Comparison of ENCODE assay signal across 14 cellular contexts in genomic region chr7:154080249-154080648, GRCh38. TPM values are rescaled to one million over a fixed set of nuclear protein-coding genes. Genes with fewer than 3 reads are reported as not detected.
"Had no signal": no experiment of that assay in that cellular context is flagged by ENCODE, and none has a peak within 500 bp of the region (broad histone marks: within the 10 kb centered on the region; RNA-seq: fewer than 3 reads in every experiment).

No MANE protein-coding gene starts in this region.

RNA-seq across cellular contexts. Expression of gene DPP6, which starts 28.1 kb away (rescaled TPM):
- total RNA-seq: activated naive CD4-positive, alpha-beta T cell treated with anti-CD3 and anti-CD28 coated beads for 36 hours; activated naive CD4-positive, alpha-beta T cell treated with anti-CD3 and anti-CD28 coated beads, Interleukin-2, amount 50 U/mL, for 72 hours; activated naive CD8-positive, alpha-beta T cell treated with anti-CD3 and anti-CD28 coated beads for 36 hours; activated naive CD8-positive, alpha-beta T cell treated with anti-CD3 and anti-CD28 coated beads, Interleukin-2, amount 10 ng/mL, durations not matched to agents 7 days and 5 days; activated T-cell treated with anti-CD3 and anti-CD28 coated beads, Interleukin-2, amount 50 U/mL, for 4 hours; activated T-cell treated with anti-CD3 and anti-CD28 coated beads, Interleukin-2, amount 50 U/mL, for 72 hours; activated T-helper 1 cell treated with anti-CD3 and anti-CD28 coated beads, Interleukin-12 subunit alpha, Interleukin-12 subunit beta, Interleukin-2, Interleukin-4 antibody, amounts not matched to agents 30 ng/mL and 10 ng/mL and 1 ng/mL, durations not matched to agents 14 hours and 24 hours and 36 hours; activated T-helper 17 cell treated with anti-CD3 and anti-CD28 coated beads, Interleukin-2, amount 50 U/mL, for 72 hours; activated T-helper 2 cell treated with anti-CD3 and anti-CD28 coated beads, Interferon-gamma antibody, Interleukin-2, Interleukin-4, amounts not matched to agents 10 μg/mL and 5 μg/mL and 100 μg/mL, durations not matched to agents 14 hours and 24 hours and 36 hours; ascending aorta; cardiac septum; chondrocyte had no signal
- polyA plus RNA-seq: aorta, cardiac muscle cell had no signal
